Comparison of ENCODE assay signal across 1 cellular context in genomic region chr1:71562298-71562697, GRCh38.
TF ChIP-seq lines count a peak whose summit lies in the region.

No MANE protein-coding gene starts in this region.

TF ChIP-seq in IMR-90, 13 proteins besides CTCF, POLR2A, EP300 and RAD21:
- no peak for TF ChIP-seq NFE2L2 (IDR thresholded peaks at IDR 0.05; ENCODE audit: low read depth, low read length)
- no peak for TF ChIP-seq RCOR1 (IDR thresholded peaks at IDR 0.05; ENCODE audit: insufficient replicate concordance, low read length)
- TF ChIP-seq SMC3 (IDR thresholded peaks at IDR 0.05; ENCODE audit: low read depth, low read length), result no peak
- no peak for TF ChIP-seq BHLHE40 (IDR thresholded peaks at IDR 0.05; ENCODE audit: low read depth, low read length)
- TF ChIP-seq MAFK (IDR thresholded peaks at IDR 0.05; ENCODE audit: low read depth, low read length), result no peak
- TF ChIP-seq CHD1 (IDR thresholded peaks at IDR 0.05; ENCODE audit: low read depth, low read length), result no peak
- TF ChIP-seq MAZ (IDR thresholded peaks at IDR 0.05; ENCODE audit: borderline replicate concordance, low read depth, low read length), result no peak
- TF ChIP-seq MXI1 (IDR thresholded peaks at IDR 0.05; ENCODE audit: borderline replicate concordance, low read depth, low read length), result no peak
- no peak for TF ChIP-seq FOS (IDR thresholded peaks at IDR 0.05; ENCODE audit: low read depth, low read length)
- TF ChIP-seq CEBPB (IDR thresholded peaks at IDR 0.05; ENCODE audit: low read depth, low read length), result no peak
- TF ChIP-seq USF2 (IDR thresholded peaks at IDR 0.05; ENCODE audit: low read depth, low read length), result no peak
- no peak for TF ChIP-seq ELK1 (IDR thresholded peaks at IDR 0.05; ENCODE audit: borderline replicate concordance, low read depth, low read length)
- no peak for TF ChIP-seq RFX5 (IDR thresholded peaks at IDR 0.05; ENCODE audit: low read depth, low read length)
TF ChIP-seq in IMR-90: peak in this region for 0.
